ENCODE assay signal across 17 cellular contexts in genomic region chr4:136643416-136643815, GRCh38.
A peak's percentile ranks its signal among the peaks of the same experiment; 100 is the strongest.
DNase-seq lines count a peak whose midpoint lies in the region; ATAC-seq, FAIRE-seq and TF ChIP-seq lines count a peak whose summit lies in the region.
"Had no signal": no experiment of that assay in that cellular context is flagged by ENCODE, and none has a peak within 500 bp of the region (broad histone marks: within the 10 kb centered on the region; RNA-seq: fewer than 3 reads in every experiment).

No MANE protein-coding gene starts in this region.

- peaks cover 0 to 2% (median 0%) of the 10 kb centered on the region in 3 donors for H3K27me3 Mint-ChIP-seq in CD14-positive monocyte (ENCODE audit: low read depth in 3 of 3)

- CTCF ChIA-PET in PC-3 (lab: Charles Lee): no interaction called here

- ATAC-seq in PC-3 (peak; percentile 46; the same call in 1 of the 2 replicates), foreskin keratinocyte (peak; percentile 60), HG03442 (IDR thresholded peaks at IDR 0.05; ENCODE audit: unreplicated experiment) (no peak)

- no peaks in the 10 kb centered on the region for H3K4me1 Mint-ChIP-seq in CD14-positive monocyte

- H3K27me3 ChIP-seq in PC-3 (ENCODE audit: low read length) (no peaks in the 10 kb centered on the region), foreskin keratinocyte (no peaks in the 10 kb centered on the region)
- H3K27me3 ChIP-seq: BLaER1, Peyer's patch had no signal

- no peaks in the 10 kb centered on the region for H4K20me1 ChIP-seq in PC-3 (ENCODE audit: low read length)
- H4K20me1 ChIP-seq: BLaER1 had no signal

- no peak overlapping the region for H3K27ac Mint-ChIP-seq in CD14-positive monocyte
- H3K27ac Mint-ChIP-seq: H9 had no signal

- H3F3A ChIP-seq in PC-3 (ENCODE audit: low read length, unreplicated experiment): no peaks in the 10 kb centered on the region

- no peak for TF ChIP-seq CTCF in PC-3 (conservative IDR thresholded peaks at IDR 0.05; ENCODE audit: low read depth, low read length)
- TF ChIP-seq CTCF in foreskin keratinocyte (conservative IDR thresholded peaks at IDR 0.05): no peak
- no peak for TF ChIP-seq CTCF in CD14-positive monocyte (IDR thresholded peaks at IDR 0.05)

- H3K9me2 ChIP-seq in PC-3 (replicated peaks; ENCODE audit: low read length): no peaks in the 10 kb centered on the region

- no peaks in the 10 kb centered on the region for H3K36me3 Mint-ChIP-seq in CD14-positive monocyte

- no peak overlapping the region for H2AFZ ChIP-seq in PC-3 (ENCODE audit: low read length)

- BruUV-seq in PC-3 (replicated peaks; lab: Mats Ljungman, UMichigan): no TSS peak

- intact Hi-C loops in PC-3 (cut with micrococcal nuclease) (no loop called here), CD14-positive monocyte (cut with micrococcal nuclease) (no loop called here)

- no peak for FAIRE-seq in urothelium cell line (lab: Jason Lieb, UNC)

- DNase-seq in NCI-H1092 treated with DMSO at 0.1 percent for 48 hours (lab: John Stamatoyannopoulos, UW) (peak; percentile 57), NCI-H1092 (lab: John Stamatoyannopoulos, UW) (no peak), NCI-H1417 treated with DMSO at 0.1 percent for 48 hours (lab: John Stamatoyannopoulos, UW) (peak; percentile 51), PC-3 (peak; percentile 45), foreskin keratinocyte (peak; percentile 21 to 60), urothelium cell line (ENCODE audit: low spot score) (no peak), CD14-positive monocyte (ENCODE audit: low spot score) (no peak)
- DNase-seq: EL, H9, MM.1S, NCI-H146, NCI-H526, Peyer's patch, SIG-M5 had no signal

- no peak overlapping the region for H3K4me3 Mint-ChIP-seq in CD14-positive monocyte
- H3K4me3 Mint-ChIP-seq: H9 had no signal

- no peaks in the 10 kb centered on the region for H3K36me3 ChIP-seq in PC-3 (ENCODE audit: low read depth, low read length)
- H3K36me3 ChIP-seq: BLaER1, Peyer's patch had no signal

- no peaks in the 10 kb centered on the region for H3K79me2 ChIP-seq in PC-3 (ENCODE audit: low read length)

- no peak overlapping the region for H3K4me2 ChIP-seq in PC-3 (ENCODE audit: low read length)
- H3K4me2 ChIP-seq: BLaER1 had no signal

- H3K4me1 ChIP-seq in PC-3 (ENCODE audit: insufficient read depth, low read length) (no peaks in the 10 kb centered on the region; the same call in 1 of the 2 replicates), foreskin keratinocyte (no peaks in the 10 kb centered on the region)
- H3K4me1 ChIP-seq: BLaER1, Peyer's patch had no signal

- no peak overlapping the region for H3K9ac ChIP-seq in PC-3 (ENCODE audit: low read length)
- H3K9ac ChIP-seq: BLaER1 had no signal

- H3K4me3 ChIP-seq in PC-3 (ENCODE audit: low read length): no peak overlapping the region
- H3K4me3 ChIP-seq: BLaER1, Peyer's patch had no signal

- no peaks in the 10 kb centered on the region for H3K9me3 ChIP-seq in PC-3 (ENCODE audit: low read length)
- H3K9me3 ChIP-seq: BLaER1, Peyer's patch had no signal

- POLR2A ChIA-PET in PC-3 (lab: Charles Lee; ENCODE audit: unreplicated experiment): no interaction called here

- H3K9me3 Mint-ChIP-seq in CD14-positive monocyte: peaks cover 0 to 2% (median 0%) of the 10 kb centered on the region in 7 donors

- H3K27ac ChIP-seq in PC-3 (ENCODE audit: low read length) (no peak overlapping the region), foreskin keratinocyte (no peak overlapping the region)
- H3K27ac ChIP-seq: 22Rv1, BLaER1, Peyer's patch had no signal

Comparison
In these comparisons a context has a peak if more than half of its experiments do, and no peak if none do; other contexts are left out.
1. DNase-seq: peak in NCI-H1092 treated with DMSO at 0.1 percent for 48 hours (single experiment), NCI-H1417 treated with DMSO at 0.1 percent for 48 hours (single experiment), PC-3 (single experiment) and foreskin keratinocyte (2 of 2); none in NCI-H1092 (single experiment), urothelium cell line (single experiment) and CD14-positive monocyte (single experiment).